In genomic region chr12:130031571-130032189, GRCh38 we compare ENCODE assay signal across 8 cellular contexts.
A peak's percentile ranks its signal among the peaks of the same experiment; 100 is the strongest.
DNase-seq lines count a peak whose midpoint lies in the region; ATAC-seq and TF ChIP-seq lines count a peak whose summit lies in the region.

No MANE protein-coding gene starts in this region.

- no peaks in the 10 kb centered on the region for H3K36me3 ChIP-seq in RWPE2 (ENCODE audit: low read depth)
- no peaks in the 10 kb centered on the region for H3K36me3 ChIP-seq in hepatocyte (replicated peaks; ENCODE audit: insufficient read depth, low read depth)

- H4K20me1 ChIP-seq in hepatocyte (ENCODE audit: insufficient read depth, poor library complexity, severe bottlenecking) = no peaks in the 10 kb centered on the region

- H3K4me3 ChIP-seq in GM12864 (ENCODE audit: low read depth, low read length) (no peak overlapping the region), RWPE2 (ENCODE audit: severe bottlenecking) (no peak overlapping the region), hepatocyte (no peak overlapping the region)

- H3K79me2 ChIP-seq in hepatocyte = no peaks in the 10 kb centered on the region

- no peak overlapping the region for H3K27ac ChIP-seq in 22Rv1
- no peak overlapping the region for H3K27ac ChIP-seq in RWPE2 (ENCODE audit: poor library complexity, severe bottlenecking)
- no peak overlapping the region for H3K27ac ChIP-seq in hepatocyte

- DNase-seq in GM12864 (ENCODE audit: low read depth) (peak; percentile 10), RWPE2 (ENCODE audit: low spot score) (no peak), hepatocyte (ENCODE audit: low spot score) (peak; percentile 71)
- peak; percentile 59 for DNase-seq in activated naive CD8-positive, alpha-beta T cell treated with anti-CD3 and anti-CD28 coated beads for 36 hours
- DNase-seq in stimulated activated CD4-positive, alpha-beta T cell treated with anti-CD3 and anti-CD28 coated beads, Interleukin-1b, Interleukin-23, amount 100 ng/mL, for 4 hours (ENCODE audit: low read depth in 2 of 2) = peak; percentile 43 to 55

- H3K27ac Mint-ChIP-seq in activated naive CD8-positive, alpha-beta T cell treated with anti-CD3 and anti-CD28 coated beads for 36 hours = no peak overlapping the region

- H3K4me2 ChIP-seq in hepatocyte = no peak overlapping the region

- H3K4me1 ChIP-seq in RWPE2 (ENCODE audit: insufficient read depth, poor library complexity, severe bottlenecking) (no peaks in the 10 kb centered on the region), hepatocyte (ENCODE audit: insufficient read depth) (no peaks in the 10 kb centered on the region)

- TF ChIP-seq CTCF in 22Rv1 (IDR thresholded peaks at IDR 0.05) (peak; percentile 100), GM12864 (IDR thresholded peaks at IDR 0.05; ENCODE audit: low read depth, low read length, missing control alignments) (peak; percentile 98), RWPE2 (IDR thresholded peaks at IDR 0.05; ENCODE audit: poor library complexity, severe bottlenecking) (peak; percentile 97), hepatocyte (IDR thresholded peaks at IDR 0.05; ENCODE audit: poor library complexity) (peak; percentile 91)

- no peaks in the 10 kb centered on the region for H3K9me2 ChIP-seq in hepatocyte (replicated peaks; ENCODE audit: insufficient read depth)

- H3K36me3 Mint-ChIP-seq in activated naive CD8-positive, alpha-beta T cell treated with anti-CD3 and anti-CD28 coated beads for 36 hours = no peaks in the 10 kb centered on the region

- H3K9me3 ChIP-seq in RWPE2 (ENCODE audit: severe bottlenecking) (no peaks in the 10 kb centered on the region), hepatocyte (ENCODE audit: low read depth) (no peaks in the 10 kb centered on the region)

- no peaks in the 10 kb centered on the region for H3K4me1 Mint-ChIP-seq in activated naive CD8-positive, alpha-beta T cell treated with anti-CD3 and anti-CD28 coated beads for 36 hours

- no peak overlapping the region for H3K4me3 Mint-ChIP-seq in activated naive CD8-positive, alpha-beta T cell treated with anti-CD3 and anti-CD28 coated beads for 36 hours

- 13% methylated on average over 12 of the region's 12 CpGs for WGBS in hepatocyte (ENCODE audit: low lambda C conversion rate, missing lambda C conversion rate)

- H3K27me3 Mint-ChIP-seq in activated naive CD8-positive, alpha-beta T cell treated with anti-CD3 and anti-CD28 coated beads for 36 hours = peaks cover 30% of the 10 kb centered on the region

- ATAC-seq in HG03175 (IDR thresholded peaks at IDR 0.05; ENCODE audit: unreplicated experiment) (peak; percentile 80), RWPE2 (ENCODE audit: low read depth) (peak; percentile 55; the same call in 2 of the 3 replicates), HG03095 (IDR thresholded peaks at IDR 0.05; ENCODE audit: unreplicated experiment) (no peak)

- peaks cover 29% of the 10 kb centered on the region for H3K27me3 ChIP-seq in RWPE2 (ENCODE audit: insufficient read depth, poor library complexity, severe bottlenecking)
- H3K27me3 ChIP-seq in hepatocyte = peaks cover 29% of the 10 kb centered on the region

- H3K9me3 Mint-ChIP-seq in activated naive CD8-positive, alpha-beta T cell treated with anti-CD3 and anti-CD28 coated beads for 36 hours = no peaks in the 10 kb centered on the region

- no peak overlapping the region for H2AFZ ChIP-seq in hepatocyte
